In the genomic region with DNA sequence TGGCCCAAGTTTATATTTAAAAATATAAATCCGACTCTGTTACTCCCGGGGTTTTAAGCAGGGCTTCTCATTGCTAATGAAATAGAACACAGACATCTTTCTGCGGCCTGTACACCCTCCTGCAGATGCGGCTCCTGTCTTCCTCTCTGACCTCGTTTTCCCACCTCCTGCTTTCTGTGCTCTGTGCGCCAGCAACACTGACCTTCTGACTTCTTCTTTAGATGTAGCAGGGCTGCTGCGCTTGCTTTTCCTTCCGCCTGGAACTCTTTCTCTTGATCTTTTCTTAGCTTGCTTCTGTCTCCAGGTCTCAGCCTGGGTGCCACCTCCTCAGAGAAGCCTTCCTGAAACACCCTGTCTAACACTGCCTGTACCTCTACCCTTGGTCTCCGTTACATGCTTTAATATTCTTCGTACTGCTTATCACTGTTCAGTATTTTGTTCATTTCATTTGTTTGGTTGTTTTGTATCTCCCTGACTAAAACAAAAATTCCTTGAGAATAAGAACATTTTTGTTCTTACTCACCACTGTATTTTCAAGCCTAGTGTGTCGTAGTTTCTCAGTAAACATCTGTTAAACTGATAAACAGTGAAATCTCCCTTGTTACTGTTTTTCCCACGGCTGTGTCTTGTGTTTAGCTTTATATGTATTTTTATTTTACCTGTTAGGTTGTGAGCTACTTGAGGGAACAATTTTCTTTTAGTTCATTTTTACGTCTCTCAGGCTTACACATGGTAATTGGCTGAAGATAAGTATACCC, we compare ENCODE assay signal across 1 cellular context.
TF ChIP-seq lines count a peak whose summit lies in the region.

No MANE protein-coding gene starts in this region.

TF ChIP-seq in GM12878, 131 proteins besides CTCF, POLR2A, EP300 and RAD21 (continued from another document):
- TF ChIP-seq, protein P1, sequence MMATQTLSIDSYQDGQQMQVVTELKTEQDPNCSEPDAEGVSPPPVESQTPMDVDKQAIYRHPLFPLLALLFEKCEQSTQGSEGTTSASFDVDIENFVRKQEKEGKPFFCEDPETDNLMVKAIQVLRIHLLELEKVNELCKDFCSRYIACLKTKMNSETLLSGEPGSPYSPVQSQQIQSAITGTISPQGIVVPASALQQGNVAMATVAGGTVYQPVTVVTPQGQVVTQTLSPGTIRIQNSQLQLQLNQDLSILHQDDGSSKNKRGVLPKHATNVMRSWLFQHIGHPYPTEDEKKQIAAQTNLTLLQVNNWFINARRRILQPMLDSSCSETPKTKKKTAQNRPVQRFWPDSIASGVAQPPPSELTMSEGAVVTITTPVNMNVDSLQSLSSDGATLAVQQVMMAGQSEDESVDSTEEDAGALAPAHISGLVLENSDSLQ (IDR thresholded peaks at IDR 0.05): no peak
- no peak for TF ChIP-seq CEBPB (IDR thresholded peaks at IDR 0.05; ENCODE audit: borderline replicate concordance in 1 of 2, low read depth in 2 of 2, low read length in 2 of 2)
- TF ChIP-seq HDAC6 (IDR thresholded peaks at IDR 0.05; ENCODE audit: unreplicated experiment): no peak
